ENCODE assay signal across 8 cellular contexts in the genomic region with DNA sequence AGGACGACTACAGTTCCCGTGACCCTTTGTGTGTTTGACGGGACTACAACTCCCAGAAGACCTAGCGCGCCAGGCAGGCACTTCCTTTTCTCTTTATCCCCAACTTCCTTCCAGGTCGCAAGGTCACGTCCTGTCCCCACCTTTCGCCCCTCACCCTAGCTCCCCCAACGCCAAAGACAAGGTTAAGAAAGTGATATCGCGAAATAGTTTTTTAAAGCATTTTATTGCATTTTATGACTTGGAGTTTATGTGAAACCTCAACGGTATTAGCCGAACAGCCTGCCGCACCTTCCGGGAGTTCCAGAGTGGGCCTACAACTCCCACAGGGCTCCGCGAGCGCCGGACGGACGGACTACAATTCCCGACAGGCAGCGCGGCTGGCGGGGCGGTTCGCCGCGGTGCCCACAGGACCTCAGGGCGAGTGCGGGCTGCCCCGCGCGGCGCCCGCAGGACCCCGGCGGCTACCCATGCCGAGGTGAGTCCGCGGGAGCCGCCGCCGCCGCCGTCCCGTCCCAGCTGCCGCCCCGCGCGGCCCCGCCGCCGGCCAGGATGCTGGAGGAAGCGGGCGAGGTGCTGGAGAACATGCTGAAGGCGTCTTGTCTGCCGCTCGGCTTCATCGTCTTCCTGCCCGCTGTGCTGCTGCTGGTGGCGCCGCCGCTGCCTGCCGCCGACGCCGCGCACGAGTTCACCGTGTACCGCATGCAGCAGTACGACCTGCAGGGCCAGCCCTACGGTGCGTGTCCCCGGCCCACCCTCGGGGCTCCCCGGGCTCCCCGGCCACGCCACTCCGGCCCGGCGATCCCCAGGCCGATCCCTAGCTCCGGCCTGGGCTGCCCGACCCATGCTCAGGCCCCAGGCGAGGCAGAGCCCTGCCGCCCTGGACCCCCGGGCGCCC. TPM values are rescaled to one million over a fixed set of nuclear protein-coding genes. Genes with fewer than 3 reads are reported as not detected.
DNase-seq lines count a peak whose midpoint lies in the region; ATAC-seq and TF ChIP-seq lines count a peak whose summit lies in the region.

A gene with protein sequence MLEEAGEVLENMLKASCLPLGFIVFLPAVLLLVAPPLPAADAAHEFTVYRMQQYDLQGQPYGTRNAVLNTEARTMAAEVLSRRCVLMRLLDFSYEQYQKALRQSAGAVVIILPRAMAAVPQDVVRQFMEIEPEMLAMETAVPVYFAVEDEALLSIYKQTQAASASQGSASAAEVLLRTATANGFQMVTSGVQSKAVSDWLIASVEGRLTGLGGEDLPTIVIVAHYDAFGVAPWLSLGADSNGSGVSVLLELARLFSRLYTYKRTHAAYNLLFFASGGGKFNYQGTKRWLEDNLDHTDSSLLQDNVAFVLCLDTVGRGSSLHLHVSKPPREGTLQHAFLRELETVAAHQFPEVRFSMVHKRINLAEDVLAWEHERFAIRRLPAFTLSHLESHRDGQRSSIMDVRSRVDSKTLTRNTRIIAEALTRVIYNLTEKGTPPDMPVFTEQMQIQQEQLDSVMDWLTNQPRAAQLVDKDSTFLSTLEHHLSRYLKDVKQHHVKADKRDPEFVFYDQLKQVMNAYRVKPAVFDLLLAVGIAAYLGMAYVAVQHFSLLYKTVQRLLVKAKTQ (plus strand): TSS at position 449 of the 895 bp plus-strand sequence. CDS start 101 bp downstream, at position 550.

- DNase-seq in GM06990 (ENCODE audit: extremely low read depth, insufficient read length) (peak; percentile 96), NCI-H1105 (lab: John Stamatoyannopoulos, UW) (peak; percentile 87), SKM-1 treated with dmso at 0.1 percent for 144 hours (lab: John Stamatoyannopoulos, UW; ENCODE audit: unreplicated experiment) (peak; percentile 97), glomerular visceral epithelial cell (ENCODE audit: extremely low spot score) (peak; percentile 92), omental fat pad (ENCODE audit: low spot score) (peak; percentile 82), testis (peak; percentile 98)

- intact Hi-C loops in testis (cut with DNase I; ENCODE audit: low total_unique reads): no loop called here

- H3K4me1 ChIP-seq in testis: peaks cover 13% of the 10 kb centered on the region

- 0% methylated on average over 21 to 65 of the region's 90 CpGs for WGBS in testis, 2 donors

- H3K27ac Mint-ChIP-seq in activated naive CD8-positive, alpha-beta T cell: peak within 1 kb of the TSS; percentile 99

- no peaks in the 10 kb centered on the region for H3K9me3 Mint-ChIP-seq in activated naive CD8-positive, alpha-beta T cell (ENCODE audit: low read depth)

- H3K4me3 ChIP-seq in GM06990 (replicated peaks; ENCODE audit: low read depth, low read length) (peak within 1 kb of the TSS; percentile 89), testis (peak within 1 kb of the TSS; percentile 89)

- peaks cover 57% of the 10 kb centered on the region for H3K4me1 Mint-ChIP-seq in activated naive CD8-positive, alpha-beta T cell (ENCODE audit: low read depth)

- H3K27me3 ChIP-seq in GM06990 (replicated peaks; ENCODE audit: control insufficient read depth, insufficient read depth, low read length) (no peaks in the 10 kb centered on the region), testis (no peaks in the 10 kb centered on the region)

- TF ChIP-seq POLR2A in testis (IDR thresholded peaks at IDR 0.05): no peak

- peaks cover 5% of the 10 kb centered on the region for H3K36me3 Mint-ChIP-seq in activated naive CD8-positive, alpha-beta T cell

- H3K36me3 ChIP-seq in GM06990 (ENCODE audit: control insufficient read depth, insufficient read depth, low read length) (peaks cover 8% of the 10 kb centered on the region), testis (ENCODE audit: low read depth, missing control alignments) (no peaks in the 10 kb centered on the region)

- H3K27me3 Mint-ChIP-seq in activated naive CD8-positive, alpha-beta T cell: no peaks in the 10 kb centered on the region

- H3K9me3 ChIP-seq in testis: no peaks in the 10 kb centered on the region

- H3K27ac ChIP-seq in testis: peak within 1 kb of the TSS; percentile 76 to 91

- H3K4me3 Mint-ChIP-seq in activated naive CD8-positive, alpha-beta T cell: peak within 1 kb of the TSS; percentile 94

- ATAC-seq in HG02623 (IDR thresholded peaks at IDR 0.05; ENCODE audit: unreplicated experiment): peak; percentile 66
- ATAC-seq in omental fat pad (ENCODE audit: low FRiP score): peak; percentile 97

- TF ChIP-seq CTCF in GM06990 (IDR thresholded peaks at IDR 0.05; ENCODE audit: insufficient read depth, low read length, poor library complexity, severe bottlenecking) (no peak), omental fat pad (IDR thresholded peaks at IDR 0.05) (no peak), testis (IDR thresholded peaks at IDR 0.05) (no peak)

RNA-seq across cellular contexts. Expression of the gene that starts here (rescaled TPM):
- total RNA-seq in omental fat pad: 10 to 100 TPM; 33.6 to 65.7 (median 41.1) TPM
- 10 to 100 TPM; 65.3 to 65.5 TPM for total RNA-seq in testis
- 50.2 TPM for polyA plus RNA-seq in testis (ENCODE audit: insufficient read depth, low read depth, low replicate concordance)

Comparison
In these comparisons a context has a peak if more than half of its experiments do, and no peak if none do; other contexts are left out.
1. Peak in every context shown above with its lines: DNase-seq, ATAC-seq, H3K4me3 ChIP-seq and H3K27ac ChIP-seq.